In genomic region chr9:98009926-98010325, GRCh38 we compare ENCODE assay signal across 1 cellular context.
TF ChIP-seq lines count a peak whose summit lies in the region.

No MANE protein-coding gene starts in this region.

TF ChIP-seq in HepG2, 621 proteins besides CTCF, POLR2A, EP300 and RAD21:
- TF ChIP-seq, protein P1, sequence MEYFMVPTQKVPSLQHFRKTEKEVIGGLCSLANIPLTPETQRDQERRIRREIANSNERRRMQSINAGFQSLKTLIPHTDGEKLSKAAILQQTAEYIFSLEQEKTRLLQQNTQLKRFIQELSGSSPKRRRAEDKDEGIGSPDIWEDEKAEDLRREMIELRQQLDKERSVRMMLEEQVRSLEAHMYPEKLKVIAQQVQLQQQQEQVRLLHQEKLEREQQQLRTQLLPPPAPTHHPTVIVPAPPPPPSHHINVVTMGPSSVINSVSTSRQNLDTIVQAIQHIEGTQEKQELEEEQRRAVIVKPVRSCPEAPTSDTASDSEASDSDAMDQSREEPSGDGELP (IDR thresholded peaks at IDR 0.05; ENCODE audit: borderline replicate concordance, low read depth), result no peak
- TF ChIP-seq U2AF2 (IDR thresholded peaks at IDR 0.05; ENCODE audit: low read depth, low read length) (no peak), SRSF1 (optimal IDR thresholded peaks at IDR 0.05; ENCODE audit: low read depth, low read length) (no peak), MLLT10 (CRISPR knock-in tag; IDR thresholded peaks at IDR 0.05) (no peak), BCL6 (CRISPR knock-in tag; IDR thresholded peaks at IDR 0.05) (no peak), FOXA3 (CRISPR knock-in tag; IDR thresholded peaks at IDR 0.05) (no peak), ZNF343 (CRISPR knock-in tag; IDR thresholded peaks at IDR 0.05) (no peak), BRCA1 (CRISPR knock-in tag; IDR thresholded peaks at IDR 0.05) (no peak), ARNTL (CRISPR knock-in tag; IDR thresholded peaks at IDR 0.05) (no peak), TCF12 (IDR thresholded peaks at IDR 0.05) (no peak), TCF12 (CRISPR knock-in tag; IDR thresholded peaks at IDR 0.05) (no peak), KAT2B (IDR thresholded peaks at IDR 0.05; ENCODE audit: borderline replicate concordance, low read depth, low read length) (no peak), GABPB1 (CRISPR knock-in tag; IDR thresholded peaks at IDR 0.05) (no peak), HOMEZ (CRISPR knock-in tag; IDR thresholded peaks at IDR 0.05; ENCODE audit: low read depth) (no peak), HMGA1 (CRISPR knock-in tag; conservative IDR thresholded peaks at IDR 0.05) (no peak)
- TF ChIP-seq, protein P2, sequence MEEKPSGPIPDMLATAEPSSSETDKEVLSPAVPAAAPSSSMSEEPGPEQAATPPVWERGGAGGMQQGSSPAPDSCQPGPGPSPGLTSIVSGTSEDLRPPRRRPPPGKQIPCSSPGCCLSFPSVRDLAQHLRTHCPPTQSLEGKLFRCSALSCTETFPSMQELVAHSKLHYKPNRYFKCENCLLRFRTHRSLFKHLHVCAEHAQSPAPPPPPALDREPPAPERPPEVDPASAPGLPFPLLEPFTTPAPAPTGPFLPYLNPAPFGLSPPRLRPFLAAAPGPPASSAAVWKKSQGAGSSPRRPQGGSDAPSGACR (CRISPR knock-in tag; IDR thresholded peaks at IDR 0.05), result no peak
- TF ChIP-seq, protein P3, sequence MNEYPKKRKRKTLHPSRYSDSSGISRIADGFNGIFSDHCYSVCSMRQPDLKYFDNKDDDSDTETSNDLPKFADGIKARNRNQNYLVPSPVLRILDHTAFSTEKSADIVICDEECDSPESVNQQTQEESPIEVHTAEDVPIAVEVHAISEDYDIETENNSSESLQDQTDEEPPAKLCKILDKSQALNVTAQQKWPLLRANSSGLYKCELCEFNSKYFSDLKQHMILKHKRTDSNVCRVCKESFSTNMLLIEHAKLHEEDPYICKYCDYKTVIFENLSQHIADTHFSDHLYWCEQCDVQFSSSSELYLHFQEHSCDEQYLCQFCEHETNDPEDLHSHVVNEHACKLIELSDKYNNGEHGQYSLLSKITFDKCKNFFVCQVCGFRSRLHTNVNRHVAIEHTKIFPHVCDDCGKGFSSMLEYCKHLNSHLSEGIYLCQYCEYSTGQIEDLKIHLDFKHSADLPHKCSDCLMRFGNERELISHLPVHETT (CRISPR knock-in tag; conservative IDR thresholded peaks at IDR 0.05), result no peak
